Comparison of ENCODE assay signal across 18 cellular contexts in genomic region chr16:52077656-52078055, GRCh38.
DNase-seq lines count a peak whose midpoint lies in the region; TF ChIP-seq lines count a peak whose summit lies in the region.
"Had no signal": no experiment of that assay in that cellular context is flagged by ENCODE, and none has a peak within 500 bp of the region (broad histone marks: within the 10 kb centered on the region; RNA-seq: fewer than 3 reads in every experiment).

No MANE protein-coding gene starts in this region.

- H3K79me1 ChIP-seq in neuronal stem cell (ENCODE audit: low read depth, low read length) = no peaks in the 10 kb centered on the region

- H2AK5ac ChIP-seq in neuronal stem cell (ENCODE audit: low read depth, low read length) = no peak overlapping the region

- H3K9me3 ChIP-seq in neural progenitor cell (ENCODE audit: low read depth) (no peaks in the 10 kb centered on the region), neuronal stem cell (replicated peaks in 1 of 2; ENCODE audit: control insufficient read depth in 2 of 2, insufficient read depth in 1 of 2, low read depth in 1 of 2, low read length in 2 of 2) (no peaks in the 10 kb centered on the region)

- H3K4me2 ChIP-seq in neural progenitor cell (no peak overlapping the region), neuronal stem cell (ENCODE audit: insufficient read depth, low read length, poor library complexity, severe bottlenecking) (no peak overlapping the region)

- H2BK15ac ChIP-seq in neuronal stem cell (ENCODE audit: low read length) = no peak overlapping the region

- peaks cover 2% of the 10 kb centered on the region for H3K27me3 Mint-ChIP-seq in neural progenitor cell (ENCODE audit: insufficient read depth, low read depth)
- H3K27me3 Mint-ChIP-seq: CD4-positive, alpha-beta memory T cell had no signal

- no peak overlapping the region for H4K91ac ChIP-seq in neuronal stem cell (ENCODE audit: low read depth, low read length, poor library complexity)

- H3K27ac ChIP-seq in neural progenitor cell = no peak overlapping the region
- no peak overlapping the region for H3K27ac ChIP-seq in neuronal stem cell (replicated peaks; ENCODE audit: low read length)
- H3K27ac ChIP-seq: 22Rv1, GM23248 had no signal

- H3K27me3 ChIP-seq in neural progenitor cell = no peaks in the 10 kb centered on the region
- H3K27me3 ChIP-seq in neuronal stem cell (ENCODE audit: control insufficient read depth in 3 of 3, insufficient read depth in 3 of 3, low read depth in 1 of 3, low read length in 3 of 3) = no peaks in the 10 kb centered on the region

- peak; percentile 30 for DNase-seq in DMS79 treated with DMSO at 0.1 percent for 48 hours (lab: John Stamatoyannopoulos, UW)
- no peak for DNase-seq in DMS79 (lab: John Stamatoyannopoulos, UW)
- no peak for DNase-seq in neural progenitor cell (ENCODE audit: low spot score)
- DNase-seq in superior temporal gyrus (ENCODE audit: extremely low spot score) = peak; percentile 44
- no peak for DNase-seq in stimulated activated CD4-positive, alpha-beta T cell treated with anti-CD3 and anti-CD28 coated beads, Interleukin-2, amount 100 ng/mL, for 24 hours
- DNase-seq in neuronal stem cell (ENCODE audit: low spot score) = no peak
- DNase-seq: AML-193; C1 segment of cervical spinal cord; Caco-2; CD4-positive, alpha-beta memory T cell; DMS53; EL; GDM1; GM23248; H7; HCEC 1CT had no signal

- no peak overlapping the region for H3K9ac ChIP-seq in neural progenitor cell
- H3K9ac ChIP-seq in neuronal stem cell (ENCODE audit: low read depth, low read length, poor library complexity) = no peak overlapping the region
- H3K9ac ChIP-seq: GM23248 had no signal

- no peak for TF ChIP-seq CTCF in neural progenitor cell (IDR thresholded peaks at IDR 0.05)

- no peak overlapping the region for H3K18ac ChIP-seq in neuronal stem cell (ENCODE audit: low read length)

- no peak overlapping the region for H2BK5ac ChIP-seq in neuronal stem cell (ENCODE audit: low read length)

- H3K36me3 ChIP-seq in neural progenitor cell (no peaks in the 10 kb centered on the region), neuronal stem cell (replicated peaks in 1 of 2; ENCODE audit: control insufficient read depth in 2 of 2, insufficient read depth in 2 of 2, low read length in 2 of 2) (no peaks in the 10 kb centered on the region)

- no peaks in the 10 kb centered on the region for H3K36me3 Mint-ChIP-seq in neural progenitor cell
- H3K36me3 Mint-ChIP-seq: CD4-positive, alpha-beta memory T cell had no signal

- no peak overlapping the region for H2BK12ac ChIP-seq in neuronal stem cell (ENCODE audit: low read length)

- H3K23ac ChIP-seq in neuronal stem cell (ENCODE audit: low read depth, low read length, poor library complexity) = no peak overlapping the region

- no peak overlapping the region for H3K4me3 Mint-ChIP-seq in neural progenitor cell
- H3K4me3 Mint-ChIP-seq: CD4-positive, alpha-beta memory T cell had no signal

- H3K27ac Mint-ChIP-seq in neural progenitor cell = no peak overlapping the region
- H3K27ac Mint-ChIP-seq: CD4-positive, alpha-beta memory T cell had no signal

- H2BK120ac ChIP-seq in neuronal stem cell (ENCODE audit: low read depth, low read length) = no peak overlapping the region

- H3K4me1 ChIP-seq in neural progenitor cell (no peaks in the 10 kb centered on the region), neuronal stem cell (ENCODE audit: control insufficient read depth in 2 of 2, insufficient read depth in 1 of 2, low read depth in 1 of 2, low read length in 2 of 2) (no peaks in the 10 kb centered on the region)
- H3K4me1 ChIP-seq: Caco-2 had no signal

- H3K4me3 ChIP-seq in neural progenitor cell (no peak overlapping the region), neuronal stem cell (ENCODE audit: low read length in 2 of 2) (no peak overlapping the region)
- H3K4me3 ChIP-seq: GM12878, GM23248 had no signal

- no peak overlapping the region for H3K14ac ChIP-seq in neuronal stem cell (ENCODE audit: low read length)

- H3K79me2 ChIP-seq in neural progenitor cell (ENCODE audit: low read depth) = no peaks in the 10 kb centered on the region

- H2AFZ ChIP-seq in neural progenitor cell (replicated peaks) = peak overlapping the region; percentile 4
- no peak overlapping the region for H2AFZ ChIP-seq in neuronal stem cell (ENCODE audit: low read length)
- H2AFZ ChIP-seq: GM23248 had no signal

- H4K8ac ChIP-seq in neuronal stem cell (ENCODE audit: low read depth, low read length) = no peak overlapping the region

- no peaks in the 10 kb centered on the region for H3K9me3 Mint-ChIP-seq in neural progenitor cell

- no peaks in the 10 kb centered on the region for H3K4me1 Mint-ChIP-seq in neural progenitor cell
- H3K4me1 Mint-ChIP-seq: CD4-positive, alpha-beta memory T cell had no signal

- H3F3A ChIP-seq in neural progenitor cell (ENCODE audit: low read depth) = no peaks in the 10 kb centered on the region

- no peaks in the 10 kb centered on the region for H4K20me1 ChIP-seq in neural progenitor cell (ENCODE audit: low read depth)

- no peak overlapping the region for H3K4ac ChIP-seq in neuronal stem cell (ENCODE audit: low read length)

- WGBS in neuronal stem cell (ENCODE audit: extremely low coverage in 2 of 2, insufficient read length in 2 of 2, insufficient replicate concordance in 1 of 2), 2 donors = no CpG with 5 or more reads among the region's 6 CpGs

Comparison
In these comparisons a context has a peak if more than half of its experiments do, and no peak if none do; other contexts are left out.
1. DNase-seq: peak in DMS79 treated with DMSO at 0.1 percent for 48 hours (single experiment) and superior temporal gyrus (single experiment); none in DMS79 (single experiment), neural progenitor cell (single experiment), stimulated activated CD4-positive, alpha-beta T cell treated with anti-CD3 and anti-CD28 coated beads, Interleukin-2, amount 100 ng/mL, for 24 hours (0 of 2) and neuronal stem cell (single experiment).